ENCODE assay signal across 1 cellular context in genomic region chr7:111108526-111108925, GRCh38.
TF ChIP-seq lines count a peak whose summit lies in the region.

No MANE protein-coding gene starts in this region.

TF ChIP-seq in SK-N-SH, 30 proteins besides CTCF, POLR2A, EP300 and RAD21:
- TF ChIP-seq GATA2 (CRISPR knock-in tag; IDR thresholded peaks at IDR 0.05) (no peak), CHD2 (IDR thresholded peaks at IDR 0.05; ENCODE audit: low read length, partially characterized antibody) (no peak), POLR2AphosphoS5 (IDR thresholded peaks at IDR 0.05; ENCODE audit: low read depth, low read length) (no peak), NFIC (IDR thresholded peaks at IDR 0.05; ENCODE audit: borderline replicate concordance) (peak; percentile 65), FOXM1 (IDR thresholded peaks at IDR 0.05; ENCODE audit: low read depth) (no peak), RFX5 (IDR thresholded peaks at IDR 0.05; ENCODE audit: low read length) (0 out of 2 replicates have a peak, but pooled peaks have one; percentile 13), SIN3A (IDR thresholded peaks at IDR 0.05; ENCODE audit: borderline replicate concordance, low read depth, low read length) (no peak), REST (IDR thresholded peaks at IDR 0.05; ENCODE audit: low read depth, low read length) (no peak), GABPA (IDR thresholded peaks at IDR 0.05; ENCODE audit: low read depth) (no peak), TCF12 (IDR thresholded peaks at IDR 0.05) (peak; percentile 61), FOSL2 (IDR thresholded peaks at IDR 0.05; ENCODE audit: borderline replicate concordance, low read depth) (peak; percentile 55; the same call in 1 of the 2 replicates), FOXJ3 (CRISPR knock-in tag; IDR thresholded peaks at IDR 0.05) (no peak), EZH2phosphoT487 (IDR thresholded peaks at IDR 0.05; ENCODE audit: borderline replicate concordance, low read depth) (no peak), RXRA (IDR thresholded peaks at IDR 0.05; ENCODE audit: borderline replicate concordance, low read depth) (peak; percentile 55; the same call in 1 of the 2 replicates), JUND (IDR thresholded peaks at IDR 0.05) (peak; percentile 70), MEF2A (IDR thresholded peaks at IDR 0.05; ENCODE audit: borderline replicate concordance, low read depth) (no peak), SMC3 (IDR thresholded peaks at IDR 0.05; ENCODE audit: low read depth, low read length) (no peak), MXI1 (IDR thresholded peaks at IDR 0.05; ENCODE audit: low read depth, low read length) (no peak), NRF1 (IDR thresholded peaks at IDR 0.05; ENCODE audit: low read depth, low read length) (no peak), ELF1 (IDR thresholded peaks at IDR 0.05) (no peak), TAF1 (IDR thresholded peaks at IDR 0.05; ENCODE audit: borderline replicate concordance, low read depth, low read length) (no peak), RCOR1 (IDR thresholded peaks at IDR 0.05; ENCODE audit: low read length) (no peak), YY1 (IDR thresholded peaks at IDR 0.05; ENCODE audit: low read depth) (no peak), TEAD4 (IDR thresholded peaks at IDR 0.05; ENCODE audit: borderline replicate concordance, insufficient read depth) (peak; percentile 23; the same call in 1 of the 2 replicates)
- TF ChIP-seq, protein P1, sequence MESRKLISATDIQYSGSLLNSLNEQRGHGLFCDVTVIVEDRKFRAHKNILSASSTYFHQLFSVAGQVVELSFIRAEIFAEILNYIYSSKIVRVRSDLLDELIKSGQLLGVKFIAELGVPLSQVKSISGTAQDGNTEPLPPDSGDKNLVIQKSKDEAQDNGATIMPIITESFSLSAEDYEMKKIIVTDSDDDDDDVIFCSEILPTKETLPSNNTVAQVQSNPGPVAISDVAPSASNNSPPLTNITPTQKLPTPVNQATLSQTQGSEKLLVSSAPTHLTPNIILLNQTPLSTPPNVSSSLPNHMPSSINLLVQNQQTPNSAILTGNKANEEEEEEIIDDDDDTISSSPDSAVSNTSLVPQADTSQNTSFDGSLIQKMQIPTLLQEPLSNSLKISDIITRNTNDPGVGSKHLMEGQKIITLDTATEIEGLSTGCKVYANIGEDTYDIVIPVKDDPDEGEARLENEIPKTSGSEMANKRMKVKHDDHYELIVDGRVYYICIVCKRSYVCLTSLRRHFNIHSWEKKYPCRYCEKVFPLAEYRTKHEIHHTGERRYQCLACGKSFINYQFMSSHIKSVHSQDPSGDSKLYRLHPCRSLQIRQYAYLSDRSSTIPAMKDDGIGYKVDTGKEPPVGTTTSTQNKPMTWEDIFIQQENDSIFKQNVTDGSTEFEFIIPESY (IDR thresholded peaks at IDR 0.05; ENCODE audit: borderline replicate concordance, low read depth) = no peak
- TF ChIP-seq, protein P2, sequence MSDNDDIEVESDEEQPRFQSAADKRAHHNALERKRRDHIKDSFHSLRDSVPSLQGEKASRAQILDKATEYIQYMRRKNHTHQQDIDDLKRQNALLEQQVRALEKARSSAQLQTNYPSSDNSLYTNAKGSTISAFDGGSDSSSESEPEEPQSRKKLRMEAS (IDR thresholded peaks at IDR 0.05; ENCODE audit: low read depth) = no peak
- TF ChIP-seq, protein P3, sequence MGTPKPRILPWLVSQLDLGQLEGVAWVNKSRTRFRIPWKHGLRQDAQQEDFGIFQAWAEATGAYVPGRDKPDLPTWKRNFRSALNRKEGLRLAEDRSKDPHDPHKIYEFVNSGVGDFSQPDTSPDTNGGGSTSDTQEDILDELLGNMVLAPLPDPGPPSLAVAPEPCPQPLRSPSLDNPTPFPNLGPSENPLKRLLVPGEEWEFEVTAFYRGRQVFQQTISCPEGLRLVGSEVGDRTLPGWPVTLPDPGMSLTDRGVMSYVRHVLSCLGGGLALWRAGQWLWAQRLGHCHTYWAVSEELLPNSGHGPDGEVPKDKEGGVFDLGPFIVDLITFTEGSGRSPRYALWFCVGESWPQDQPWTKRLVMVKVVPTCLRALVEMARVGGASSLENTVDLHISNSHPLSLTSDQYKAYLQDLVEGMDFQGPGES (IDR thresholded peaks at IDR 0.05; ENCODE audit: low read depth, low read length) = no peak
- TF ChIP-seq, protein P4, sequence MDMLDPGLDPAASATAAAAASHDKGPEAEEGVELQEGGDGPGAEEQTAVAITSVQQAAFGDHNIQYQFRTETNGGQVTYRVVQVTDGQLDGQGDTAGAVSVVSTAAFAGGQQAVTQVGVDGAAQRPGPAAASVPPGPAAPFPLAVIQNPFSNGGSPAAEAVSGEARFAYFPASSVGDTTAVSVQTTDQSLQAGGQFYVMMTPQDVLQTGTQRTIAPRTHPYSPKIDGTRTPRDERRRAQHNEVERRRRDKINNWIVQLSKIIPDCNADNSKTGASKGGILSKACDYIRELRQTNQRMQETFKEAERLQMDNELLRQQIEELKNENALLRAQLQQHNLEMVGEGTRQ (IDR thresholded peaks at IDR 0.05; ENCODE audit: borderline replicate concordance, low read depth, low read length) = no peak
- TF ChIP-seq, protein P5, sequence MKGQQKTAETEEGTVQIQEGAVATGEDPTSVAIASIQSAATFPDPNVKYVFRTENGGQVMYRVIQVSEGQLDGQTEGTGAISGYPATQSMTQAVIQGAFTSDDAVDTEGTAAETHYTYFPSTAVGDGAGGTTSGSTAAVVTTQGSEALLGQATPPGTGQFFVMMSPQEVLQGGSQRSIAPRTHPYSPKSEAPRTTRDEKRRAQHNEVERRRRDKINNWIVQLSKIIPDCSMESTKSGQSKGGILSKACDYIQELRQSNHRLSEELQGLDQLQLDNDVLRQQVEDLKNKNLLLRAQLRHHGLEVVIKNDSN (IDR thresholded peaks at IDR 0.05; ENCODE audit: borderline replicate concordance, low read depth) = no peak
- TF ChIP-seq, protein P6, sequence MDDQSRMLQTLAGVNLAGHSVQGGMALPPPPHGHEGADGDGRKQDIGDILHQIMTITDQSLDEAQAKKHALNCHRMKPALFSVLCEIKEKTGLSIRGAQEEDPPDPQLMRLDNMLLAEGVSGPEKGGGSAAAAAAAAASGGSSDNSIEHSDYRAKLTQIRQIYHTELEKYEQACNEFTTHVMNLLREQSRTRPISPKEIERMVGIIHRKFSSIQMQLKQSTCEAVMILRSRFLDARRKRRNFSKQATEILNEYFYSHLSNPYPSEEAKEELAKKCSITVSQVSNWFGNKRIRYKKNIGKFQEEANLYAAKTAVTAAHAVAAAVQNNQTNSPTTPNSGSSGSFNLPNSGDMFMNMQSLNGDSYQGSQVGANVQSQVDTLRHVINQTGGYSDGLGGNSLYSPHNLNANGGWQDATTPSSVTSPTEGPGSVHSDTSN (IDR thresholded peaks at IDR 0.05) = peak; percentile 39; the same call in 1 of the 2 replicates
